1 cellular context compared by ENCODE assay signal in genomic region chr4:153542131-153542530, GRCh38.
TF ChIP-seq lines count a peak whose summit lies in the region.

No MANE protein-coding gene starts in this region.

TF ChIP-seq in HepG2, 621 proteins besides CTCF, POLR2A, EP300 and RAD21:
- TF ChIP-seq MTF1 (CRISPR knock-in tag; IDR thresholded peaks at IDR 0.05) (no peak), ZNF232 (CRISPR knock-in tag; IDR thresholded peaks at IDR 0.05; ENCODE audit: borderline replicate concordance) (no peak), MAFG (CRISPR knock-in tag; IDR thresholded peaks at IDR 0.05) (no peak), ZNF747 (CRISPR knock-in tag; IDR thresholded peaks at IDR 0.05; ENCODE audit: borderline replicate concordance) (no peak), RCOR2 (CRISPR knock-in tag; IDR thresholded peaks at IDR 0.05) (no peak), IKZF1 (IDR thresholded peaks at IDR 0.05) (no peak), PAX8 (CRISPR knock-in tag; IDR thresholded peaks at IDR 0.05; ENCODE audit: borderline replicate concordance) (no peak), ZBTB3 (CRISPR knock-in tag; IDR thresholded peaks at IDR 0.05; ENCODE audit: borderline replicate concordance, low read depth) (no peak), E2F2 (CRISPR knock-in tag; IDR thresholded peaks at IDR 0.05; ENCODE audit: borderline replicate concordance) (no peak), ZNF160 (CRISPR knock-in tag; IDR thresholded peaks at IDR 0.05) (no peak), KDM2A (CRISPR knock-in tag; IDR thresholded peaks at IDR 0.05; ENCODE audit: borderline replicate concordance, low read depth) (no peak), ZNF773 (CRISPR knock-in tag; IDR thresholded peaks at IDR 0.05; ENCODE audit: borderline replicate concordance) (no peak), ZNF101 (CRISPR knock-in tag; IDR thresholded peaks at IDR 0.05; ENCODE audit: borderline replicate concordance, low read depth) (no peak), MAF1 (CRISPR knock-in tag; IDR thresholded peaks at IDR 0.05; ENCODE audit: borderline replicate concordance) (no peak), XBP1 (CRISPR knock-in tag; IDR thresholded peaks at IDR 0.05) (no peak), HMG20B (CRISPR knock-in tag; conservative IDR thresholded peaks at IDR 0.05) (no peak), SKI (IDR thresholded peaks at IDR 0.05; ENCODE audit: partially characterized antibody) (no peak)
- TF ChIP-seq, protein P1, sequence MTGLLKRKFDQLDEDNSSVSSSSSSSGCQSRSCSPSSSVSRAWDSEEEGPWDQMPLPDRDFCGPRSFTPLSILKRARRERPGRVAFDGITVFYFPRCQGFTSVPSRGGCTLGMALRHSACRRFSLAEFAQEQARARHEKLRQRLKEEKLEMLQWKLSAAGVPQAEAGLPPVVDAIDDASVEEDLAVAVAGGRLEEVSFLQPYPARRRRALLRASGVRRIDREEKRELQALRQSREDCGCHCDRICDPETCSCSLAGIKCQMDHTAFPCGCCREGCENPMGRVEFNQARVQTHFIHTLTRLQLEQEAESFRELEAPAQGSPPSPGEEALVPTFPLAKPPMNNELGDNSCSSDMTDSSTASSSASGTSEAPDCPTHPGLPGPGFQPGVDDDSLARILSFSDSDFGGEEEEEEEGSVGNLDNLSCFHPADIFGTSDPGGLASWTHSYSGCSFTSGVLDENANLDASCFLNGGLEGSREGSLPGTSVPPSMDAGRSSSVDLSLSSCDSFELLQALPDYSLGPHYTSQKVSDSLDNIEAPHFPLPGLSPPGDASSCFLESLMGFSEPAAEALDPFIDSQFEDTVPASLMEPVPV (CRISPR knock-in tag; IDR thresholded peaks at IDR 0.05) = no peak
TF ChIP-seq in HepG2: peak in this region for 0.
